9 cellular contexts compared by ENCODE assay signal in the genomic region with DNA sequence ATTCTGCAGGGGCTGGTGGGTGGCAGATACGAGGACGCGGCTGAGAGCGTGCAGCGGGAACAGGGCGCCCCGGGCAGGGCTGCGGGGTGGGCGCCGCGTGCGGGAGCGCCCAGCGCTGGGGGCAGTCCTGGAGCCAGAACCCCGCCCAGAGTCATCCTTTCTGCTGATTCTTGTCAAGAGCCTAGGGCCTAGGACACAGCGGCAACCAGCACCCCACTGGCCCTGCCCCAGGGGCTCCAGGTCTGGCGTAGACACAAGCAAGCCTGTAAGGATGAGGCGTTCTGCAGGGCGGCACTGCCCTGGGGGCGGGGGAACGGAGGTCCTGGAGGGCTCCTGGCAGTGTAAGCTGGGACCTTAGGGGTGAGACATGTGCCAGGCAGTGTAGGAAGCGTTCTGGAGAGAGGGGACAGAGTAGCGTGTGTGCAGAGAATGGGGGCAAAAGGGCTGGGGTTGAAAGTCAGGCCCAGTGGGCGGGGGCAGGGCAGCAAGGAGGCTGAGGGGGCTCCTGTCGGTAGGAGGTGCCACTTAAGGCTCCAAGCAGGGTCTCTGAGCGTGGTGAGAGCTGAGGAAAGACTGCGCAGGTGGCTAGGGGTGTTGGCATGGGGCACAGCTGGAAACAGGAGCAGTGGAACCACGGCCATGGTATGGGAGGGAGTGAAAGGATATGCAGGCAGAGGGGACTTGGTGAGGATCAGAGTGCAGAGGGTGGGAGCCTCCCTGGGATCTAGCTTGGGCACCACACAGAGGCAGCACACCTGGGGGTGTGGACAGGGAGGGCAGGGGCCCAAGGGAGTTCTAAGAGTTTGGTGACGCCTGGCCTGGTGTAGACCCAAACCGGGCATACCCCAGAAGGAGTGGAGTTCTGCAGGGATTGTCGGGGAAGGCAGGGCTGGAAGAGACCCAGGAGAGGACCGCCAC. TPM values are rescaled to one million over a fixed set of nuclear protein-coding genes. Genes with fewer than 3 reads are reported as not detected.
DNase-seq lines count a peak whose midpoint lies in the region; ATAC-seq, FAIRE-seq and TF ChIP-seq lines count a peak whose summit lies in the region.
"Had no signal": no experiment of that assay in that cellular context is flagged by ENCODE, and none has a peak within 500 bp of the region (broad histone marks: within the 10 kb centered on the region; RNA-seq: fewer than 3 reads in every experiment).

No MANE protein-coding gene starts in this region.

- BruUV-seq in endothelial cell of umbilical vein (replicated peaks; lab: Mats Ljungman, UMichigan) = no TSS peak

- H3K9ac ChIP-seq in HUES6 (ENCODE audit: low read length) = no peak overlapping the region
- no peak overlapping the region for H3K9ac ChIP-seq in endothelial cell of umbilical vein (replicated peaks; ENCODE audit: extremely low read depth, insufficient read depth, low read length)

- peaks cover 0 to 3% (median 0%) of the 10 kb centered on the region in 5 donors for H3K36me3 Mint-ChIP-seq in naive thymus-derived CD4-positive, alpha-beta T cell

- H4K20me1 ChIP-seq in endothelial cell of umbilical vein (replicated peaks; ENCODE audit: control insufficient read depth, extremely low read depth, insufficient read depth, low read length) = no peaks in the 10 kb centered on the region

- no peaks in the 10 kb centered on the region for H3K36me3 ChIP-seq in ACC112 (ENCODE audit: insufficient read depth, low read length)
- no peaks in the 10 kb centered on the region for H3K36me3 ChIP-seq in HUES6 (ENCODE audit: control insufficient read depth, insufficient read depth, low read length)
- H3K36me3 ChIP-seq in endothelial cell of umbilical vein (ENCODE audit: control insufficient read depth in 2 of 2, extremely low read depth in 1 of 2, insufficient read depth in 2 of 2, low read length in 2 of 2) = no peaks in the 10 kb centered on the region
- no peaks in the 10 kb centered on the region for H3K36me3 ChIP-seq in naive thymus-derived CD4-positive, alpha-beta T cell (ENCODE audit: control insufficient read depth in 2 of 3, insufficient read depth in 3 of 3, low read length in 3 of 3)

- H3K79me2 ChIP-seq in ACC112 (ENCODE audit: control insufficient read depth, insufficient read depth, low read length, unreplicated experiment) (no peaks in the 10 kb centered on the region), endothelial cell of umbilical vein (ENCODE audit: control insufficient read depth, insufficient read depth, low read length) (no peaks in the 10 kb centered on the region)

- H3K9me3 ChIP-seq in HUES6 (ENCODE audit: control insufficient read depth, insufficient read depth, low read depth, low read length) = no peaks in the 10 kb centered on the region
- H3K9me3 ChIP-seq in endothelial cell of umbilical vein (replicated peaks; ENCODE audit: control insufficient read depth, insufficient read depth, low read length) = no peaks in the 10 kb centered on the region
- no peaks in the 10 kb centered on the region for H3K9me3 ChIP-seq in naive thymus-derived CD4-positive, alpha-beta T cell (ENCODE audit: control insufficient read depth in 2 of 3, low read length in 3 of 3)

- peak overlapping the region in 1 of 9 donors; percentile 82 for H3K27ac Mint-ChIP-seq in naive thymus-derived CD4-positive, alpha-beta T cell

- FAIRE-seq in endothelial cell of umbilical vein (lab: Jason Lieb, UNC) = no peak

- ATAC-seq in naive thymus-derived CD4-positive, alpha-beta T cell = no peak
- no peak for ATAC-seq in GM21447 (IDR thresholded peaks at IDR 0.05; ENCODE audit: unreplicated experiment)

- H3K27ac ChIP-seq in ACC112 (ENCODE audit: low read depth, low read length) = no peak overlapping the region
- H3K27ac ChIP-seq in HUES6 (ENCODE audit: low read depth, low read length) = no peak overlapping the region
- H3K27ac ChIP-seq in endothelial cell of umbilical vein (ENCODE audit: insufficient read depth, low read depth, low read length) = no peak overlapping the region
- no peak overlapping the region for H3K27ac ChIP-seq in naive thymus-derived CD4-positive, alpha-beta T cell (ENCODE audit: low read depth, low read length)

- peaks cover 23% of the 10 kb centered on the region for H3K4me1 ChIP-seq in ACC112 (ENCODE audit: control insufficient read depth, insufficient read depth, low read length, unreplicated experiment)
- H3K4me1 ChIP-seq in HUES6 (ENCODE audit: control insufficient read depth, insufficient read depth, low read length) = peaks cover 24% of the 10 kb centered on the region; the same call in 1 of the 2 replicates
- peaks cover 16% of the 10 kb centered on the region for H3K4me1 ChIP-seq in endothelial cell of umbilical vein (ENCODE audit: control insufficient read depth, extremely low read depth, insufficient read depth, low read length)
- H3K4me1 ChIP-seq in naive thymus-derived CD4-positive, alpha-beta T cell (ENCODE audit: control insufficient read depth in 2 of 2, insufficient read depth in 2 of 2, low read length in 2 of 2) = peaks cover 0 to 7% of the 10 kb centered on the region in 2 donors

- dilution Hi-C loops in endothelial cell of umbilical vein (cut with MboI; ENCODE audit: extremely low pct_ligation_motif_present, low sequenced_read_pairs) = no loop called here

- H3K4me3 Mint-ChIP-seq in naive thymus-derived CD4-positive, alpha-beta T cell = peak overlapping the region; percentile 5 to 66 (median 42)

- peaks cover 8 to 33% (median 16%) of the 10 kb centered on the region in 5 donors for H3K27me3 Mint-ChIP-seq in naive thymus-derived CD4-positive, alpha-beta T cell

- intact Hi-C loops in endothelial cell of umbilical vein (cut with micrococcal nuclease) = loop anchor here (5.0 to 10.0 kb wide), 2 partner anchors 214 to 323 kb away; a partner anchor contains a TSS
- intact Hi-C loops in naive thymus-derived CD4-positive, alpha-beta T cell (cut with micrococcal nuclease) = loop anchor here in 1 of 2 donors (5.0 kb wide), 1 partner anchor 88 kb away; a partner anchor contains a TSS
- intact Hi-C loops in lower leg skin (cut with DNase I; ENCODE audit: low total_unique reads) = no loop called here

- 49 to 56% methylated on average over 31 to 32 of the region's 32 CpGs for WGBS in lower leg skin, 2 donors

- H3K4me1 Mint-ChIP-seq in naive thymus-derived CD4-positive, alpha-beta T cell = peaks cover 5 to 19% (median 13%) of the 10 kb centered on the region in 7 donors

- peak overlapping the region; percentile 81 for H3K4me3 ChIP-seq in ACC112 (ENCODE audit: low read depth, low read length)
- H3K4me3 ChIP-seq in HUES6 (ENCODE audit: low read depth, low read length) = peak overlapping the region; percentile 59
- no peak overlapping the region for H3K4me3 ChIP-seq in endothelial cell of umbilical vein (replicated peaks in 1 of 3; ENCODE audit: insufficient read depth in 1 of 3, low read depth in 1 of 3, low read length in 3 of 3)
- no peak overlapping the region for H3K4me3 ChIP-seq in naive thymus-derived CD4-positive, alpha-beta T cell (ENCODE audit: low read length)
- no peak overlapping the region for H3K4me3 ChIP-seq in lower leg skin (ENCODE audit: low read depth, poor library complexity, severe bottlenecking)

- no peaks in the 10 kb centered on the region for H3K27me3 ChIP-seq in ACC112 (ENCODE audit: insufficient read depth, low read length)
- peaks cover 45% of the 10 kb centered on the region for H3K27me3 ChIP-seq in HUES6 (ENCODE audit: control insufficient read depth, insufficient read depth, low read length)
- H3K27me3 ChIP-seq in endothelial cell of umbilical vein (ENCODE audit: control insufficient read depth in 2 of 2, insufficient read depth in 2 of 2, low read length in 2 of 2) = no peaks in the 10 kb centered on the region
- peaks cover 0 to 8% of the 10 kb centered on the region in 2 donors for H3K27me3 ChIP-seq in naive thymus-derived CD4-positive, alpha-beta T cell (ENCODE audit: control insufficient read depth in 2 of 2, insufficient read depth in 2 of 2, low read length in 2 of 2)

- H3K9me3 Mint-ChIP-seq in naive thymus-derived CD4-positive, alpha-beta T cell = no peaks in the 10 kb centered on the region

- POLR2A ChIA-PET in endothelial cell of umbilical vein (lab: Charles Lee) = interaction anchor here (0.6 kb wide), 1 partner anchor 53 kb away, joined by 6 read pairs; no protein-coding TSS in a partner anchor
- POLR2A ChIA-PET in naive thymus-derived CD4-positive, alpha-beta T cell (lab: Charles Lee) = interaction anchor here (0.6 kb wide), 1 partner anchor 56 kb away, joined by 3 read pairs; no protein-coding TSS in a partner anchor

- DNase-seq in endothelial cell of umbilical vein (ENCODE audit: low read depth, low spot score) (no peak), DMS 273 treated with DMSO at 0.1 percent for 48 hours (lab: John Stamatoyannopoulos, UW) (no peak), AG20443 (ENCODE audit: low spot score) (no peak), lower leg skin (ENCODE audit: low spot score in 2 of 2) (no peak)
- no peak for DNase-seq in naive thymus-derived CD4-positive, alpha-beta T cell
- DNase-seq: GOT3 had no signal

- no peak overlapping the region for H3K4me2 ChIP-seq in endothelial cell of umbilical vein (ENCODE audit: insufficient read depth, low read length)

- no peaks in the 10 kb centered on the region for H3K9me1 ChIP-seq in endothelial cell of umbilical vein (replicated peaks; ENCODE audit: control insufficient read depth, extremely low read depth, insufficient read depth, low read length)

- CTCF ChIA-PET in endothelial cell of umbilical vein (lab: Charles Lee) = interaction anchor here (1.1 to 1.9 kb wide), 3 partner anchors 9 to 108 kb away, joined by 3 to 14 read pairs (median 4); no protein-coding TSS in a partner anchor
- CTCF ChIA-PET in naive thymus-derived CD4-positive, alpha-beta T cell (lab: Charles Lee) = interaction anchor here (0.8 to 1.5 kb wide), 2 partner anchors 66 to 549 kb away, joined by 3 to 4 read pairs; no protein-coding TSS in a partner anchor

- TF ChIP-seq POLR2A in endothelial cell of umbilical vein (IDR thresholded peaks at IDR 0.05; ENCODE audit: low read depth, low read length) = no peak
- no peak for TF ChIP-seq POLR2A in lower leg skin (IDR thresholded peaks at IDR 0.05)

- H2AFZ ChIP-seq in ACC112 (ENCODE audit: low read length, unreplicated experiment) (no peak overlapping the region), endothelial cell of umbilical vein (ENCODE audit: low read depth, low read length) (peak overlapping the region; percentile 52)

- TF ChIP-seq CTCF in endothelial cell of umbilical vein (IDR thresholded peaks at IDR 0.05; ENCODE audit: extremely low read depth in 1 of 2, insufficient read depth in 1 of 2, low read depth in 1 of 2, low read length in 2 of 2) (no peak), lower leg skin (IDR thresholded peaks at IDR 0.05) (no peak)

RNA-seq across cellular contexts. Expression of a gene that starts 0.9 kb away (rescaled TPM):
- 68.7 and 81.9 TPM in 2 replicates for total RNA-seq in endothelial cell of umbilical vein
- polyA plus RNA-seq in endothelial cell of umbilical vein = 16.6 and 17.7 TPM in 2 replicates
- 20.2 and 20.8 TPM in 2 replicates for polyA plus RNA-seq in endothelial cell of umbilical vein (2011; cell fraction: cytosol; rRNA removed)
- polyA plus RNA-seq in endothelial cell of umbilical vein (2011; cell fraction: nucleus; rRNA removed) = 86.6 and 90.9 TPM in 2 replicates
- polyA plus RNA-seq in endothelial cell of umbilical vein (2012) = 76.1 and 85.2 TPM in 2 replicates
- 72.8 and 76.9 TPM in 2 replicates for polyA minus RNA-seq in endothelial cell of umbilical vein
- 25.0 TPM for polyA minus RNA-seq in endothelial cell of umbilical vein (2011; cell fraction: cytosol; rRNA and poly(A)+ RNA removed)
- polyA minus RNA-seq in endothelial cell of umbilical vein (2011; cell fraction: nucleus; rRNA and poly(A)+ RNA removed) = 87.1 and 88.1 TPM in 2 replicates
- under 1 TPM in 1 of 5 experiments, not detected in 4; 0.02 TPM for total RNA-seq in naive thymus-derived CD4-positive, alpha-beta T cell
- not detected for polyA plus RNA-seq in naive thymus-derived CD4-positive, alpha-beta T cell
- 100 to 1,000 TPM; 671 to 950 (median 756) TPM for total RNA-seq in lower leg skin

RNA-seq across cellular contexts. Expression of a gene that starts 6.6 kb away (rescaled TPM):
- total RNA-seq in endothelial cell of umbilical vein = 5.3 and 5.6 TPM in 2 replicates
- 4.9 and 5.2 TPM in 2 replicates for polyA plus RNA-seq in endothelial cell of umbilical vein
- polyA plus RNA-seq in endothelial cell of umbilical vein (2011; cell fraction: cytosol; rRNA removed) = 4.7 and 5.5 TPM in 2 replicates
- polyA plus RNA-seq in endothelial cell of umbilical vein (2011; cell fraction: nucleus; rRNA removed) = 8.2 and 8.8 TPM in 2 replicates
- 3.3 and 4.7 TPM in 2 replicates for polyA plus RNA-seq in endothelial cell of umbilical vein (2012)
- 2.5 and 3.0 TPM in 2 replicates for polyA minus RNA-seq in endothelial cell of umbilical vein
- 5.3 TPM for polyA minus RNA-seq in endothelial cell of umbilical vein (2011; cell fraction: cytosol; rRNA and poly(A)+ RNA removed)
- 2.5 and 3.0 TPM in 2 replicates for polyA minus RNA-seq in endothelial cell of umbilical vein (2011; cell fraction: nucleus; rRNA and poly(A)+ RNA removed)
- 1 to 10 TPM in 4 of 5 experiments, under 1 TPM in 1; 0.51 to 2.1 (median 1.3) TPM for total RNA-seq in naive thymus-derived CD4-positive, alpha-beta T cell
- polyA plus RNA-seq in naive thymus-derived CD4-positive, alpha-beta T cell = under 1 TPM; 0.26 to 0.72 TPM
- total RNA-seq in lower leg skin = 10 to 100 TPM in 1 of 4 donors, 1 to 10 TPM in 3; 2.2 to 11.7 (median 6.5) TPM

RNA-seq across cellular contexts. Expression of a gene that starts 41.9 kb away (rescaled TPM):
- total RNA-seq in endothelial cell of umbilical vein = 44.5 and 46.3 TPM in 2 replicates
- 29.9 and 35.5 TPM in 2 replicates for polyA plus RNA-seq in endothelial cell of umbilical vein
- polyA plus RNA-seq in endothelial cell of umbilical vein (2011; cell fraction: cytosol; rRNA removed) = 25.0 and 29.3 TPM in 2 replicates
- 16.5 and 17.0 TPM in 2 replicates for polyA plus RNA-seq in endothelial cell of umbilical vein (2011; cell fraction: nucleus; rRNA removed)
- polyA plus RNA-seq in endothelial cell of umbilical vein (2012) = 21.2 and 29.7 TPM in 2 replicates
- 17.8 and 19.9 TPM in 2 replicates for polyA minus RNA-seq in endothelial cell of umbilical vein
- polyA minus RNA-seq in endothelial cell of umbilical vein (2011; cell fraction: cytosol; rRNA and poly(A)+ RNA removed) = 25.6 TPM
- polyA minus RNA-seq in endothelial cell of umbilical vein (2011; cell fraction: nucleus; rRNA and poly(A)+ RNA removed) = 7.7 and 8.7 TPM in 2 replicates
- 10 to 100 TPM; 12.7 to 47.8 (median 14.0) TPM for total RNA-seq in naive thymus-derived CD4-positive, alpha-beta T cell
- polyA plus RNA-seq in naive thymus-derived CD4-positive, alpha-beta T cell = 10 to 100 TPM in 1 of 2 donors, 1 to 10 TPM in 1; 8.0 to 12.1 TPM
- 10 to 100 TPM; 39.3 to 45.7 (median 41.5) TPM for total RNA-seq in lower leg skin

RNA-seq across cellular contexts. Expression of a gene that starts 54.4 kb away (rescaled TPM):
- total RNA-seq in endothelial cell of umbilical vein = 0.05 and 0.11 TPM in 2 replicates
- polyA plus RNA-seq in endothelial cell of umbilical vein = 0.01 and 0.03 TPM in 2 replicates
- 0.01 TPM in 1 of 2 replicates, not detected in the other for polyA plus RNA-seq in endothelial cell of umbilical vein (2011; cell fraction: cytosol; rRNA removed)
- polyA plus RNA-seq in endothelial cell of umbilical vein (2011; cell fraction: nucleus; rRNA removed) = 0.11 and 0.18 TPM in 2 replicates
- polyA plus RNA-seq in endothelial cell of umbilical vein (2012) = not detected in 2 replicates
- polyA minus RNA-seq in endothelial cell of umbilical vein = 0.11 and 0.15 TPM in 2 replicates
- polyA minus RNA-seq in endothelial cell of umbilical vein (2011; cell fraction: cytosol; rRNA and poly(A)+ RNA removed) = not detected
- polyA minus RNA-seq in endothelial cell of umbilical vein (2011; cell fraction: nucleus; rRNA and poly(A)+ RNA removed) = 0.14 TPM in 1 of 2 replicates, not detected in the other
- total RNA-seq in naive thymus-derived CD4-positive, alpha-beta T cell = 10 to 100 TPM in 1 of 5 experiments, 1 to 10 TPM in 2, under 1 TPM in 2; 0.10 to 32.0 (median 1.2) TPM
- polyA plus RNA-seq in naive thymus-derived CD4-positive, alpha-beta T cell = under 1 TPM in 1 of 2 donors, not detected in 1; 0.35 TPM
- 1 to 10 TPM in 3 of 4 donors, under 1 TPM in 1; 0.84 to 2.6 (median 1.2) TPM for total RNA-seq in lower leg skin

Comparison
In these comparisons a context has a peak if more than half of its experiments do, and no peak if none do; other contexts are left out.
1. H3K4me3 ChIP-seq: peak in ACC112 (single experiment) and HUES6 (single experiment); none in endothelial cell of umbilical vein (0 of 3), naive thymus-derived CD4-positive, alpha-beta T cell (single experiment) and lower leg skin (single experiment).
2. RNA of a gene that starts 0.9 kb away (total RNA-seq): 671 to 950 TPM in lower leg skin and 68.7 to 81.9 TPM in endothelial cell of umbilical vein; 0.02 TPM in naive thymus-derived CD4-positive, alpha-beta T cell; every median in the first group is over 10 times any median in the second.